ENCODE assay signal across 9 cellular contexts in the genomic region with DNA sequence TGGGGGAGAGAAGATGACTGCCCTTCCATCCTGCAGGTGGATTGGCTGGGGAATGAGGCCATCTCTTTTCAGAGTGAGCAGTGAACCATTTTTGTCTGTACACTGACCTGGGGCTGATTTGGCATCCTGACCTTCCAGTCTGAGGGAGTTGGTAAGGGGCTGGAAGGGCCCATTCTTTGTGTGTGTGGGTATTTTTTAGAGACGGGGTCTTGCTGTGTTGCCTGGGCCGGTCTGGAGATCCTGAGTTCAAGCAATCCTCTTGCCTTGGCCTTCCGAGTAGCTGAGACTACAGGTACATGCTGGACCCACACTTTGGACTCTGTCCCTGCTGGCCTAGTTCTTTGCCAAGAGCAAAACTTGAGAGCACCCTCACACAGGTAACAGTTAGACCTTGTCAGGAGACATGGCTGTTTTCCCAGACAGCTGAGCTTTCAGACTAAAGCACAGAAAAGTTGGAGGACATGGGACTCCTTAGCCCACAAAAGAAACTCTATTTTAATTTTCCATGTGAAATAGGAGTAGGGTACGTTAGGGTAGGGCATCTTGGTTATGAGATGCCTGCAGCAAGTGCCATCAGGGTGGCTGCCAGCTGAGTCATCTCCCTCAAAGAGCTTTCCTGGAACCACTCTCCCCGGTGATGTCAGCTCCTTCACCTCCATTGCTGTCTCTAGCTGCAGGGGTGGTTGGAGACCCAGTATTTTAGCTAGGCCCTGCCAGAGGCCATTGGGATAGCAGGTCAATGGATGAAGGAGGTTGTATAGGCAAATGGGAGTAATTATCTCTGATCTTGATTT.
DNase-seq lines count a peak whose midpoint lies in the region; ATAC-seq and TF ChIP-seq lines count a peak whose summit lies in the region.
"Had no signal": no experiment of that assay in that cellular context is flagged by ENCODE, and none has a peak within 500 bp of the region (broad histone marks: within the 10 kb centered on the region; RNA-seq: fewer than 3 reads in every experiment).

No MANE protein-coding gene starts in this region.

- peaks cover 23% of the 10 kb centered on the region for H3K9me1 ChIP-seq in IMR-90 (ENCODE audit: insufficient read depth, low read length)

- peak overlapping the region; percentile 24; the same call in 1 of the 2 replicates for H2AK5ac ChIP-seq in IMR-90 (ENCODE audit: low read depth, low read length)

- BruUV-seq in IMR-90 (replicated peaks; lab: Mats Ljungman, UMichigan) = no TSS peak

- H4K91ac ChIP-seq in IMR-90 (ENCODE audit: insufficient read depth, low read depth, low read length) = no peak overlapping the region

- CTCF ChIA-PET in IMR-90 (lab: Yijun Ruan, JAX) (interaction anchor here (0.9 kb wide), 1 partner anchor 10 kb away, joined by 3 read pairs; no protein-coding TSS in a partner anchor), HEK293T (lab: Yijun Ruan, JAX) (no interaction called here)
- CTCF ChIA-PET in activated CD8-positive, alpha-beta T cell treated with anti-CD3 and anti-CD28 coated beads, Interleukin-2, amount 10 ng/mL, durations not matched to agents 7 days and 5 days (lab: Charles Lee) = interaction anchor here (0.8 to 9.6 kb wide), 6 partner anchors 11 to 361 kb away, joined by 3 to 180 read pairs (median 5); no protein-coding TSS in a partner anchor

- TF ChIP-seq POLR2A in IMR-90 (IDR thresholded peaks at IDR 0.05; ENCODE audit: low read depth, low read length) (no peak), vagina (IDR thresholded peaks at IDR 0.05) (no peak)

- no peaks in the 10 kb centered on the region for H4K20me1 ChIP-seq in IMR-90 (ENCODE audit: insufficient read depth, low read length)

- peak overlapping the region; percentile 41 for H3K4me3 Mint-ChIP-seq in activated CD8-positive, alpha-beta T cell treated with anti-CD3 and anti-CD28 coated beads, Interleukin-2, amount 10 ng/mL, durations not matched to agents 7 days and 5 days
- peak overlapping the region in 3 of 5 donors; percentile 6 to 54 (median 53) for H3K4me3 Mint-ChIP-seq in immature natural killer cell
- H3K4me3 Mint-ChIP-seq in stimulated activated naive B cell treated with anti-CD40 and anti-IgM and Interleukin-4, amounts not matched to agents 10 μg/mL and 1 μg/mL and 100 μg/mL, for 72 hours = no peak overlapping the region

- no peak for TF ChIP-seq CTCF in IMR-90 (conservative IDR thresholded peaks at IDR 0.05; ENCODE audit: low read depth, low read length)
- TF ChIP-seq CTCF in vagina (IDR thresholded peaks at IDR 0.05) = no peak

- H3K27me3 Mint-ChIP-seq in activated CD8-positive, alpha-beta T cell treated with anti-CD3 and anti-CD28 coated beads, Interleukin-2, amount 10 ng/mL, durations not matched to agents 7 days and 5 days (ENCODE audit: low read depth) = no peaks in the 10 kb centered on the region
- peaks cover 0 to 7% (median 0%) of the 10 kb centered on the region in 3 donors for H3K27me3 Mint-ChIP-seq in immature natural killer cell (ENCODE audit: low read depth in 3 of 3)
- H3K27me3 Mint-ChIP-seq in stimulated activated naive B cell treated with anti-CD40 and anti-IgM and Interleukin-4, amounts not matched to agents 10 μg/mL and 1 μg/mL and 100 μg/mL, for 72 hours = no peaks in the 10 kb centered on the region

- no peak overlapping the region for H2BK15ac ChIP-seq in IMR-90 (ENCODE audit: low read depth, low read length)

- H3K9me3 Mint-ChIP-seq in activated CD8-positive, alpha-beta T cell treated with anti-CD3 and anti-CD28 coated beads, Interleukin-2, amount 10 ng/mL, durations not matched to agents 7 days and 5 days (ENCODE audit: insufficient read depth) = peaks cover 20% of the 10 kb centered on the region
- H3K9me3 Mint-ChIP-seq in immature natural killer cell = no peaks in the 10 kb centered on the region
- peaks cover 3 to 8% of the 10 kb centered on the region in 2 donors for H3K9me3 Mint-ChIP-seq in stimulated activated naive B cell treated with anti-CD40 and anti-IgM and Interleukin-4, amounts not matched to agents 10 μg/mL and 1 μg/mL and 100 μg/mL, for 72 hours

- peaks cover 81% of the 10 kb centered on the region for H3K36me3 Mint-ChIP-seq in activated CD8-positive, alpha-beta T cell treated with anti-CD3 and anti-CD28 coated beads, Interleukin-2, amount 10 ng/mL, durations not matched to agents 7 days and 5 days (ENCODE audit: low read depth)
- peaks cover 0 to 35% (median 11%) of the 10 kb centered on the region in 3 donors for H3K36me3 Mint-ChIP-seq in immature natural killer cell
- H3K36me3 Mint-ChIP-seq in stimulated activated naive B cell treated with anti-CD40 and anti-IgM and Interleukin-4, amounts not matched to agents 10 μg/mL and 1 μg/mL and 100 μg/mL, for 72 hours = peaks cover 47 to 77% of the 10 kb centered on the region in 2 donors

- peak overlapping the region; percentile 41 for H2BK5ac ChIP-seq in IMR-90 (ENCODE audit: low read depth, low read length, poor library complexity, severe bottlenecking)

- peak overlapping the region in 1 of 2 experiments; percentile 64; a peak in 1 of 4 replicates for H4K8ac ChIP-seq in IMR-90 (ENCODE audit: low read depth in 2 of 2, low read length in 2 of 2)

- H3K4me1 ChIP-seq in IMR-90 (ENCODE audit: control insufficient read depth, insufficient read depth, low read length) (peaks cover 24% of the 10 kb centered on the region), vagina (peaks cover 19% of the 10 kb centered on the region)

- dilution Hi-C loops in IMR-90 (cut with HindIII; ENCODE audit: low sequenced_read_pairs, unreplicated experiment) = no loop called here

- H3K36me3 ChIP-seq in IMR-90 (ENCODE audit: control insufficient read depth, insufficient read depth, low read length) (no peaks in the 10 kb centered on the region), vagina (no peaks in the 10 kb centered on the region)

- ATAC-seq in IMR-90 (ENCODE audit: low read depth) = 0 out of 2 replicates have a peak, but pooled peaks have one; percentile 5
- ATAC-seq in activated CD8-positive, alpha-beta T cell treated with anti-CD3 and anti-CD28 coated beads, Interleukin-2, amount 10 ng/mL, durations not matched to agents 7 days and 5 days = peak; percentile 43
- ATAC-seq in stimulated activated naive B cell treated with anti-CD40 and anti-IgM and Interleukin-4, amounts not matched to agents 10 μg/mL and 1 μg/mL and 100 μg/mL, for 72 hours (replicated peaks) = no peak
- no peak for ATAC-seq in HG02884 (IDR thresholded peaks at IDR 0.05; ENCODE audit: unreplicated experiment)
- ATAC-seq in HG02623 (IDR thresholded peaks at IDR 0.05; ENCODE audit: unreplicated experiment) = no peak

- H3K23ac ChIP-seq in IMR-90 (ENCODE audit: low read depth, low read length) = no peak overlapping the region; the same call in 1 of the 2 replicates

- peak overlapping the region; percentile 88; the same call in 1 of the 2 replicates for H3K4ac ChIP-seq in IMR-90 (ENCODE audit: low read depth, low read length)

- H3K27ac ChIP-seq in IMR-90 (ENCODE audit: insufficient read depth, low read length) (no peak overlapping the region), vagina (no peak overlapping the region)
- H3K27ac ChIP-seq: VCaP had no signal

- in situ Hi-C loops in IMR-90 (cut with MboI; ENCODE audit: low sequenced_read_pairs) = no loop called here

- WGBS in IMR-90 (ENCODE audit: extremely low coverage in 2 of 2, insufficient read length in 1 of 2), 2 experiments = 100% methylated on average over 1 of the region's 5 CpGs; no CpG with 5 or more reads in 1 of the 2 experiments

- DNase-seq in IMR-90 (peak; percentile 60), immature natural killer cell (no peak), vagina (ENCODE audit: extremely low spot score in 2 of 2) (no peak), HEK293T (ENCODE audit: extremely low spot score) (no peak)
- peak; percentile 60 for DNase-seq in activated CD8-positive, alpha-beta T cell treated with anti-CD3 and anti-CD28 coated beads, Interleukin-2, amount 10 ng/mL, durations not matched to agents 7 days and 5 days
- no peak for DNase-seq in stimulated activated naive B cell treated with anti-CD40 and anti-IgM and Interleukin-4, amounts not matched to agents 10 μg/mL and 1 μg/mL and 100 μg/mL, for 72 hours

- H3K9ac ChIP-seq in IMR-90 (ENCODE audit: low read depth, low read length) = no peak overlapping the region

- H3K14ac ChIP-seq in IMR-90 (replicated peaks; ENCODE audit: low read depth, low read length) = peak overlapping the region; percentile 24; the same call in 1 of the 2 replicates

- H2BK120ac ChIP-seq in IMR-90 (ENCODE audit: low read depth, low read length) = peak overlapping the region; percentile 55

- no peak overlapping the region for H3K4me2 ChIP-seq in IMR-90 (ENCODE audit: low read depth, low read length)

- H3K27me3 ChIP-seq in IMR-90 (ENCODE audit: control insufficient read depth, insufficient read depth, low read length) = no peaks in the 10 kb centered on the region
- H3K27me3 ChIP-seq in vagina = no peaks in the 10 kb centered on the region

- peak overlapping the region; percentile 77 for H3K27ac Mint-ChIP-seq in activated CD8-positive, alpha-beta T cell treated with anti-CD3 and anti-CD28 coated beads, Interleukin-2, amount 10 ng/mL, durations not matched to agents 7 days and 5 days
- H3K27ac Mint-ChIP-seq in immature natural killer cell = peak overlapping the region; percentile 61 to 84 (median 74)
- H3K27ac Mint-ChIP-seq in stimulated activated naive B cell treated with anti-CD40 and anti-IgM and Interleukin-4, amounts not matched to agents 10 μg/mL and 1 μg/mL and 100 μg/mL, for 72 hours = peak overlapping the region; percentile 88

- H3K4me1 Mint-ChIP-seq in activated CD8-positive, alpha-beta T cell treated with anti-CD3 and anti-CD28 coated beads, Interleukin-2, amount 10 ng/mL, durations not matched to agents 7 days and 5 days (ENCODE audit: low read depth) = peaks cover 88% of the 10 kb centered on the region
- peaks cover 88 to 98% of the 10 kb centered on the region in 2 donors for H3K4me1 Mint-ChIP-seq in immature natural killer cell
- peaks cover 60 to 89% of the 10 kb centered on the region in 2 donors for H3K4me1 Mint-ChIP-seq in stimulated activated naive B cell treated with anti-CD40 and anti-IgM and Interleukin-4, amounts not matched to agents 10 μg/mL and 1 μg/mL and 100 μg/mL, for 72 hours

- no peak for TF ChIP-seq RAD21 in IMR-90 (IDR thresholded peaks at IDR 0.05; ENCODE audit: low read length)

- H2AK9ac ChIP-seq in IMR-90 (replicated peaks; ENCODE audit: low read depth, low read length, poor library complexity) = peak overlapping the region; percentile 81

- H2BK20ac ChIP-seq in IMR-90 (ENCODE audit: low read depth, low read length) = peak overlapping the region; percentile 9; the same call in 1 of the 2 replicates

- no peak overlapping the region; the same call in 1 of the 2 replicates for H3K18ac ChIP-seq in IMR-90 (ENCODE audit: low read depth, low read length)

- H3K79me1 ChIP-seq in IMR-90 (ENCODE audit: low read depth in 1 of 2, low read length in 2 of 2) = peaks cover 8 to 53% of the 10 kb centered on the region in 2 experiments; a peak in 3 of 4 replicates

- no peak overlapping the region for H2AFZ ChIP-seq in IMR-90 (replicated peaks; ENCODE audit: low read length, poor library complexity)

- no peak overlapping the region for H4K5ac ChIP-seq in IMR-90 (ENCODE audit: low read depth, low read length)

- no peak overlapping the region for H3K56ac ChIP-seq in IMR-90 (ENCODE audit: extremely low read depth, insufficient read depth, low read length)

- POLR2A ChIA-PET in IMR-90 (lab: Charles Lee; ENCODE audit: unreplicated experiment) = no interaction called here
- POLR2A ChIA-PET in activated CD8-positive, alpha-beta T cell treated with anti-CD3 and anti-CD28 coated beads, Interleukin-2, amount 10 ng/mL, durations not matched to agents 7 days and 5 days (lab: Charles Lee) = no interaction called here
- POLR2A ChIA-PET in HEK293T (lab: Yijun Ruan, JAX) = no interaction called here

- H3K9me3 ChIP-seq in IMR-90 (ENCODE audit: control insufficient read depth, insufficient read depth, low read length) = peaks cover 2% of the 10 kb centered on the region; the same call in 1 of the 2 replicates
- no peaks in the 10 kb centered on the region for H3K9me3 ChIP-seq in vagina

- intact Hi-C loops in IMR-90 (cut with micrococcal nuclease) (no loop called here), vagina (cut with DNase I) (no loop called here)

- no peak overlapping the region for H3K4me3 ChIP-seq in IMR-90 (ENCODE audit: insufficient read depth, low read depth, low read length)
- H3K4me3 ChIP-seq in vagina = no peak overlapping the region

Comparison
In these comparisons a context has a peak if more than half of its experiments do, and no peak if none do; other contexts are left out.
1. ATAC-seq: peak in IMR-90 (single experiment) and activated CD8-positive, alpha-beta T cell treated with anti-CD3 and anti-CD28 coated beads, Interleukin-2, amount 10 ng/mL, durations not matched to agents 7 days and 5 days (single experiment); none in stimulated activated naive B cell treated with anti-CD40 and anti-IgM and Interleukin-4, amounts not matched to agents 10 μg/mL and 1 μg/mL and 100 μg/mL, for 72 hours (0 of 2), HG02884 (single experiment) and HG02623 (single experiment).
2. DNase-seq: peak in IMR-90 (single experiment) and activated CD8-positive, alpha-beta T cell treated with anti-CD3 and anti-CD28 coated beads, Interleukin-2, amount 10 ng/mL, durations not matched to agents 7 days and 5 days (single experiment); none in immature natural killer cell (0 of 3), stimulated activated naive B cell treated with anti-CD40 and anti-IgM and Interleukin-4, amounts not matched to agents 10 μg/mL and 1 μg/mL and 100 μg/mL, for 72 hours (single experiment), vagina (0 of 2) and HEK293T (single experiment).
3. H3K4me3 Mint-ChIP-seq: peak in activated CD8-positive, alpha-beta T cell treated with anti-CD3 and anti-CD28 coated beads, Interleukin-2, amount 10 ng/mL, durations not matched to agents 7 days and 5 days (single experiment) and immature natural killer cell (3 of 5); none in stimulated activated naive B cell treated with anti-CD40 and anti-IgM and Interleukin-4, amounts not matched to agents 10 μg/mL and 1 μg/mL and 100 μg/mL, for 72 hours (0 of 2).
4. Peak in every context shown above with its lines, with median percentiles within 50 percentile points of each other: H3K27ac Mint-ChIP-seq.